ENCODE assay signal across 1 cellular context in the genomic region with DNA sequence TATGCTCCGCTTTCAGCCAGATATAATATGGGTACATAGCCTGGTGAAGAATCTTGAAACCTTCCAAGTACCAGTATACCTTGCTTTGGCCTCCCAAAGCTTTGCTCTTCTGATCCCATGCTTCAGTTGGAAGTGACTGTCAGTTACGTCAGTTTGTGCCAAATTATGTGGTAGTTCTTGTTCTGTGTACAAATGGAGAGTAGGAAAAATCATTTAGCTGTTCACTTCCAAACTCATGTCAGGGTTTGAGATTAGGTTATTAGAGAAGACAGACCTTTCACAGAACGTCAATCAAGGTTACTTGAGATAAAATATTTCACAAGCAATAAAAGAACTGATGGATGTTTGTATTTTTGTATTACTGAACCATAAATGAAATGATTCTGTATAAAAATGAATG.
TF ChIP-seq lines count a peak whose summit lies in the region.

No MANE protein-coding gene starts in this region.

TF ChIP-seq in H1, 55 proteins besides CTCF, POLR2A, EP300 and RAD21:
- TF ChIP-seq SUZ12 (IDR thresholded peaks at IDR 0.05; ENCODE audit: low read length), result no peak
- TF ChIP-seq, protein P1, sequence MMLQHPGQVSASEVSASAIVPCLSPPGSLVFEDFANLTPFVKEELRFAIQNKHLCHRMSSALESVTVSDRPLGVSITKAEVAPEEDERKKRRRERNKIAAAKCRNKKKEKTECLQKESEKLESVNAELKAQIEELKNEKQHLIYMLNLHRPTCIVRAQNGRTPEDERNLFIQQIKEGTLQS (IDR thresholded peaks at IDR 0.05; ENCODE audit: insufficient read depth, low read depth, low read length), result no peak
- no peak for TF ChIP-seq EZH2 (IDR thresholded peaks at IDR 0.05; ENCODE audit: low read depth, low read length, severe bottlenecking)
- TF ChIP-seq ASH2L (IDR thresholded peaks at IDR 0.05; ENCODE audit: low read length), result no peak
- TF ChIP-seq CEBPB (IDR thresholded peaks at IDR 0.05; ENCODE audit: low read depth, low read length), result no peak
- no peak for TF ChIP-seq KDM1A (IDR thresholded peaks at IDR 0.05; ENCODE audit: borderline replicate concordance, low read length)
- no peak for TF ChIP-seq RNF2 (IDR thresholded peaks at IDR 0.05; ENCODE audit: borderline replicate concordance, low read depth, low read length, missing control alignments, poor library complexity, severe bottlenecking)
- TF ChIP-seq, protein P2, sequence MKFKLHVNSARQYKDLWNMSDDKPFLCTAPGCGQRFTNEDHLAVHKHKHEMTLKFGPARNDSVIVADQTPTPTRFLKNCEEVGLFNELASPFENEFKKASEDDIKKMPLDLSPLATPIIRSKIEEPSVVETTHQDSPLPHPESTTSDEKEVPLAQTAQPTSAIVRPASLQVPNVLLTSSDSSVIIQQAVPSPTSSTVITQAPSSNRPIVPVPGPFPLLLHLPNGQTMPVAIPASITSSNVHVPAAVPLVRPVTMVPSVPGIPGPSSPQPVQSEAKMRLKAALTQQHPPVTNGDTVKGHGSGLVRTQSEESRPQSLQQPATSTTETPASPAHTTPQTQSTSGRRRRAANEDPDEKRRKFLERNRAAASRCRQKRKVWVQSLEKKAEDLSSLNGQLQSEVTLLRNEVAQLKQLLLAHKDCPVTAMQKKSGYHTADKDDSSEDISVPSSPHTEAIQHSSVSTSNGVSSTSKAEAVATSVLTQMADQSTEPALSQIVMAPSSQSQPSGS (IDR thresholded peaks at IDR 0.05; ENCODE audit: low read length), result no peak
- TF ChIP-seq GTF2F1 (IDR thresholded peaks at IDR 0.05; ENCODE audit: borderline replicate concordance, low read depth, low read length), result no peak
- TF ChIP-seq TAF7 (optimal IDR thresholded peaks at IDR 0.05; ENCODE audit: borderline replicate concordance, low read depth, low read length), result no peak
- TF ChIP-seq EGR1 (IDR thresholded peaks at IDR 0.05; ENCODE audit: borderline replicate concordance, low read depth, low read length), result no peak
- TF ChIP-seq, protein P3, sequence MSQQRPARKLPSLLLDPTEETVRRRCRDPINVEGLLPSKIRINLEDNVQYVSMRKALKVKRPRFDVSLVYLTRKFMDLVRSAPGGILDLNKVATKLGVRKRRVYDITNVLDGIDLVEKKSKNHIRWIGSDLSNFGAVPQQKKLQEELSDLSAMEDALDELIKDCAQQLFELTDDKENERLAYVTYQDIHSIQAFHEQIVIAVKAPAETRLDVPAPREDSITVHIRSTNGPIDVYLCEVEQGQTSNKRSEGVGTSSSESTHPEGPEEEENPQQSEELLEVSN (IDR thresholded peaks at IDR 0.05), result no peak
- no peak for TF ChIP-seq SP1 (IDR thresholded peaks at IDR 0.05; ENCODE audit: low read depth, low read length)
- TF ChIP-seq SAP30 (IDR thresholded peaks at IDR 0.05; ENCODE audit: insufficient read depth, insufficient replicate concordance, low read length), result no peak
- no peak for TF ChIP-seq JUND (IDR thresholded peaks at IDR 0.05; ENCODE audit: low read length)
- TF ChIP-seq SRF (IDR thresholded peaks at IDR 0.05; ENCODE audit: low read depth, low read length), result no peak
- TF ChIP-seq, protein P4, sequence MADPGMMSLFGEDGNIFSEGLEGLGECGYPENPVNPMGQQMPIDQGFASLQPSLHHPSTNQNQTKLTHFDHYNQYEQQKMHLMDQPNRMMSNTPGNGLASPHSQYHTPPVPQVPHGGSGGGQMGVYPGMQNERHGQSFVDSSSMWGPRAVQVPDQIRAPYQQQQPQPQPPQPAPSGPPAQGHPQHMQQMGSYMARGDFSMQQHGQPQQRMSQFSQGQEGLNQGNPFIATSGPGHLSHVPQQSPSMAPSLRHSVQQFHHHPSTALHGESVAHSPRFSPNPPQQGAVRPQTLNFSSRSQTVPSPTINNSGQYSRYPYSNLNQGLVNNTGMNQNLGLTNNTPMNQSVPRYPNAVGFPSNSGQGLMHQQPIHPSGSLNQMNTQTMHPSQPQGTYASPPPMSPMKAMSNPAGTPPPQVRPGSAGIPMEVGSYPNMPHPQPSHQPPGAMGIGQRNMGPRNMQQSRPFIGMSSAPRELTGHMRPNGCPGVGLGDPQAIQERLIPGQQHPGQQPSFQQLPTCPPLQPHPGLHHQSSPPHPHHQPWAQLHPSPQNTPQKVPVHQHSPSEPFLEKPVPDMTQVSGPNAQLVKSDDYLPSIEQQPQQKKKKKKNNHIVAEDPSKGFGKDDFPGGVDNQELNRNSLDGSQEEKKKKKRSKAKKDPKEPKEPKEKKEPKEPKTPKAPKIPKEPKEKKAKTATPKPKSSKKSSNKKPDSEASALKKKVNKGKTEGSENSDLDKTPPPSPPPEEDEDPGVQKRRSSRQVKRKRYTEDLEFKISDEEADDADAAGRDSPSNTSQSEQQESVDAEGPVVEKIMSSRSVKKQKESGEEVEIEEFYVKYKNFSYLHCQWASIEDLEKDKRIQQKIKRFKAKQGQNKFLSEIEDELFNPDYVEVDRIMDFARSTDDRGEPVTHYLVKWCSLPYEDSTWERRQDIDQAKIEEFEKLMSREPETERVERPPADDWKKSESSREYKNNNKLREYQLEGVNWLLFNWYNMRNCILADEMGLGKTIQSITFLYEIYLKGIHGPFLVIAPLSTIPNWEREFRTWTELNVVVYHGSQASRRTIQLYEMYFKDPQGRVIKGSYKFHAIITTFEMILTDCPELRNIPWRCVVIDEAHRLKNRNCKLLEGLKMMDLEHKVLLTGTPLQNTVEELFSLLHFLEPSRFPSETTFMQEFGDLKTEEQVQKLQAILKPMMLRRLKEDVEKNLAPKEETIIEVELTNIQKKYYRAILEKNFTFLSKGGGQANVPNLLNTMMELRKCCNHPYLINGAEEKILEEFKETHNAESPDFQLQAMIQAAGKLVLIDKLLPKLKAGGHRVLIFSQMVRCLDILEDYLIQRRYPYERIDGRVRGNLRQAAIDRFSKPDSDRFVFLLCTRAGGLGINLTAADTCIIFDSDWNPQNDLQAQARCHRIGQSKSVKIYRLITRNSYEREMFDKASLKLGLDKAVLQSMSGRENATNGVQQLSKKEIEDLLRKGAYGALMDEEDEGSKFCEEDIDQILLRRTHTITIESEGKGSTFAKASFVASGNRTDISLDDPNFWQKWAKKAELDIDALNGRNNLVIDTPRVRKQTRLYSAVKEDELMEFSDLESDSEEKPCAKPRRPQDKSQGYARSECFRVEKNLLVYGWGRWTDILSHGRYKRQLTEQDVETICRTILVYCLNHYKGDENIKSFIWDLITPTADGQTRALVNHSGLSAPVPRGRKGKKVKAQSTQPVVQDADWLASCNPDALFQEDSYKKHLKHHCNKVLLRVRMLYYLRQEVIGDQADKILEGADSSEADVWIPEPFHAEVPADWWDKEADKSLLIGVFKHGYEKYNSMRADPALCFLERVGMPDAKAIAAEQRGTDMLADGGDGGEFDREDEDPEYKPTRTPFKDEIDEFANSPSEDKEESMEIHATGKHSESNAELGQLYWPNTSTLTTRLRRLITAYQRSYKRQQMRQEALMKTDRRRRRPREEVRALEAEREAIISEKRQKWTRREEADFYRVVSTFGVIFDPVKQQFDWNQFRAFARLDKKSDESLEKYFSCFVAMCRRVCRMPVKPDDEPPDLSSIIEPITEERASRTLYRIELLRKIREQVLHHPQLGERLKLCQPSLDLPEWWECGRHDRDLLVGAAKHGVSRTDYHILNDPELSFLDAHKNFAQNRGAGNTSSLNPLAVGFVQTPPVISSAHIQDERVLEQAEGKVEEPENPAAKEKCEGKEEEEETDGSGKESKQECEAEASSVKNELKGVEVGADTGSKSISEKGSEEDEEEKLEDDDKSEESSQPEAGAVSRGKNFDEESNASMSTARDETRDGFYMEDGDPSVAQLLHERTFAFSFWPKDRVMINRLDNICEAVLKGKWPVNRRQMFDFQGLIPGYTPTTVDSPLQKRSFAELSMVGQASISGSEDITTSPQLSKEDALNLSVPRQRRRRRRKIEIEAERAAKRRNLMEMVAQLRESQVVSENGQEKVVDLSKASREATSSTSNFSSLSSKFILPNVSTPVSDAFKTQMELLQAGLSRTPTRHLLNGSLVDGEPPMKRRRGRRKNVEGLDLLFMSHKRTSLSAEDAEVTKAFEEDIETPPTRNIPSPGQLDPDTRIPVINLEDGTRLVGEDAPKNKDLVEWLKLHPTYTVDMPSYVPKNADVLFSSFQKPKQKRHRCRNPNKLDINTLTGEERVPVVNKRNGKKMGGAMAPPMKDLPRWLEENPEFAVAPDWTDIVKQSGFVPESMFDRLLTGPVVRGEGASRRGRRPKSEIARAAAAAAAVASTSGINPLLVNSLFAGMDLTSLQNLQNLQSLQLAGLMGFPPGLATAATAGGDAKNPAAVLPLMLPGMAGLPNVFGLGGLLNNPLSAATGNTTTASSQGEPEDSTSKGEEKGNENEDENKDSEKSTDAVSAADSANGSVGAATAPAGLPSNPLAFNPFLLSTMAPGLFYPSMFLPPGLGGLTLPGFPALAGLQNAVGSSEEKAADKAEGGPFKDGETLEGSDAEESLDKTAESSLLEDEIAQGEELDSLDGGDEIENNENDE (IDR thresholded peaks at IDR 0.05; ENCODE audit: insufficient replicate concordance, low read length), result no peak
- TF ChIP-seq TAF1 (IDR thresholded peaks at IDR 0.05; ENCODE audit: low read depth, low read length), result no peak
- TF ChIP-seq PHF8 (conservative IDR thresholded peaks at IDR 0.05; ENCODE audit: low read depth, low read length), result no peak
- TF ChIP-seq NRF1 (IDR thresholded peaks at IDR 0.05; ENCODE audit: low read depth, low read length), result no peak
